Comparison of ENCODE assay signal across 12 cellular contexts in genomic region chr19:868458-869244, GRCh38. TPM values are rescaled to one million over a fixed set of nuclear protein-coding genes. Genes with fewer than 3 reads are reported as not detected.
DNase-seq lines count a peak whose midpoint lies in the region; ATAC-seq and TF ChIP-seq lines count a peak whose summit lies in the region.
"Had no signal": no experiment of that assay in that cellular context is flagged by ENCODE, and none has a peak within 500 bp of the region (broad histone marks: within the 10 kb centered on the region; RNA-seq: fewer than 3 reads in every experiment).

No MANE protein-coding gene starts in this region.

- no peak for TF ChIP-seq CTCF in Peyer's patch (IDR thresholded peaks at IDR 0.05)
- TF ChIP-seq CTCF in left ventricle myocardium inferior (IDR thresholded peaks at IDR 0.05; ENCODE audit: borderline replicate concordance): no peak
- no peak for TF ChIP-seq CTCF in suprapubic skin (IDR thresholded peaks at IDR 0.05)

- DNase-seq in Peyer's patch: no peak
- no peak for DNase-seq in left ventricle myocardium inferior
- DNase-seq in suprapubic skin (ENCODE audit: low spot score in 2 of 2): no peak
- no peak for DNase-seq in OCI-M1 (lab: John Stamatoyannopoulos, UW)
- DNase-seq in left lobe of liver (ENCODE audit: low spot score): no peak
- DNase-seq in NOMO-1 treated with dmso at 0.1 percent for 144 hours (lab: John Stamatoyannopoulos, UW; ENCODE audit: unreplicated experiment): no peak
- DNase-seq: effector memory CD8-positive, alpha-beta T cell; GOT3; KG1; NCI-H2081 had no signal

- H3K4me1 ChIP-seq in Peyer's patch (peaks cover 3 to 11% (median 7%) of the 10 kb centered on the region in 4 donors), left ventricle myocardium inferior (peaks cover 47% of the 10 kb centered on the region), suprapubic skin (peaks cover 37% of the 10 kb centered on the region)

- intact Hi-C loops in left ventricle myocardium inferior (cut with micrococcal nuclease): no loop called here

- 84% methylated on average over 21 of the region's 34 CpGs for WGBS in suprapubic skin

- H3K9me3 ChIP-seq in Peyer's patch: no peaks in the 10 kb centered on the region
- no peaks in the 10 kb centered on the region for H3K9me3 ChIP-seq in left ventricle myocardium inferior (replicated peaks)
- no peaks in the 10 kb centered on the region for H3K9me3 ChIP-seq in suprapubic skin

- no peak for TF ChIP-seq EP300 in suprapubic skin (IDR thresholded peaks at IDR 0.05)

- no peak for TF ChIP-seq POLR2A in Peyer's patch (IDR thresholded peaks at IDR 0.05)
- TF ChIP-seq POLR2A in suprapubic skin (IDR thresholded peaks at IDR 0.05): no peak

- no peak for ATAC-seq in left lobe of liver
- ATAC-seq: effector memory CD8-positive, alpha-beta T cell; natural killer cell treated with Interleukin-12 subunit alpha and Interleukin-12 subunit beta and Interleukin-15 and Interleukin-18, amount 100 ng/mL, for 72 hours; stimulated activated memory B cell treated with anti-CD40 and anti-IgM and Interleukin-4, amounts not matched to agents 10 μg/mL and 1 μg/mL and 100 μg/mL, for 72 hours had no signal

- H3K36me3 ChIP-seq in Peyer's patch (peaks cover 0 to 28% (median 0%) of the 10 kb centered on the region in 3 donors), left ventricle myocardium inferior (peaks cover 14% of the 10 kb centered on the region), suprapubic skin (peaks cover 41% of the 10 kb centered on the region)

- H3K27me3 ChIP-seq in Peyer's patch (no peaks in the 10 kb centered on the region), left ventricle myocardium inferior (ENCODE audit: low read depth) (no peaks in the 10 kb centered on the region), suprapubic skin (no peaks in the 10 kb centered on the region)

- H3K27ac ChIP-seq in Peyer's patch (peak overlapping the region; percentile 52 to 81 (median 75)), left ventricle myocardium inferior (replicated peaks) (peak overlapping the region; percentile 60), suprapubic skin (peak overlapping the region; percentile 68)

- no peak overlapping the region for H3K4me3 ChIP-seq in Peyer's patch
- no peak overlapping the region for H3K4me3 ChIP-seq in left ventricle myocardium inferior
- H3K4me3 ChIP-seq in suprapubic skin: no peak overlapping the region

RNA-seq across cellular contexts. Expression of gene CFD, which starts 9.2 kb away (rescaled TPM):
- total RNA-seq in Peyer's patch (100 to 1,000 TPM; 140 to 403 (median 303) TPM), left ventricle myocardium inferior (200 TPM), suprapubic skin (100 to 1,000 TPM; 195 to 332 (median 294) TPM), left lobe of liver (6.1 TPM)

RNA-seq across cellular contexts. Expression of gene ELANE, which starts 16.5 kb away (rescaled TPM):
- not detected for total RNA-seq in Peyer's patch
- total RNA-seq in left ventricle myocardium inferior: 0.58 TPM
- under 1 TPM in 1 of 4 donors, not detected in 3; 0.79 TPM for total RNA-seq in suprapubic skin
- 0.58 TPM for total RNA-seq in left lobe of liver
- total RNA-seq: natural killer cell treated with Interleukin-12 subunit alpha and Interleukin-12 subunit beta and Interleukin-15 and Interleukin-18, amount 100 ng/mL, for 72 hours had no signal

RNA-seq across cellular contexts. Expression of gene MED16, which starts 24.3 kb away (rescaled TPM):
- 10 to 100 TPM; 60.2 to 83.6 (median 65.3) TPM for total RNA-seq in Peyer's patch
- total RNA-seq in left ventricle myocardium inferior: 19.4 TPM
- total RNA-seq in suprapubic skin: 10 to 100 TPM; 45.1 to 63.9 (median 57.0) TPM
- 36.3 TPM for total RNA-seq in left lobe of liver

RNA-seq across cellular contexts. Expression of gene RNU6-9, which starts 24.6 kb away (rescaled TPM):
- total RNA-seq in Peyer's patch (not detected), left ventricle myocardium inferior (not detected), suprapubic skin (not detected), left lobe of liver (not detected)
- total RNA-seq: natural killer cell treated with Interleukin-12 subunit alpha and Interleukin-12 subunit beta and Interleukin-15 and Interleukin-18, amount 100 ng/mL, for 72 hours had no signal

RNA-seq across cellular contexts. Expression of gene PRTN3, which starts 27.9 kb away (rescaled TPM):
- total RNA-seq in Peyer's patch (not detected), left ventricle myocardium inferior (not detected), suprapubic skin (not detected), left lobe of liver (0.23 TPM)
- total RNA-seq: natural killer cell treated with Interleukin-12 subunit alpha and Interleukin-12 subunit beta and Interleukin-15 and Interleukin-18, amount 100 ng/mL, for 72 hours had no signal

Comparison
In these comparisons a context has a peak if more than half of its experiments do, and no peak if none do; other contexts are left out.
1. RNA of gene CFD, which starts 9.2 kb away (total RNA-seq): 140 to 403 TPM in Peyer's patch, 195 to 332 TPM in suprapubic skin and 200 TPM in left ventricle myocardium inferior (single experiment); 6.1 TPM in left lobe of liver (single experiment); every median in the first group is over 10 times any median in the second.
2. Peak in every context shown above with its lines, with median percentiles within 50 percentile points of each other: H3K27ac ChIP-seq.